9 cellular contexts compared by ENCODE assay signal in genomic region chr5:139391570-139392323, GRCh38. TPM values are rescaled to one million over a fixed set of nuclear protein-coding genes. Genes with fewer than 3 reads are reported as not detected.
DNase-seq lines count a peak whose midpoint lies in the region; ATAC-seq and TF ChIP-seq lines count a peak whose summit lies in the region.
"Had no signal": no experiment of that assay in that cellular context is flagged by ENCODE, and none has a peak within 500 bp of the region (broad histone marks: within the 10 kb centered on the region; RNA-seq: fewer than 3 reads in every experiment).

No MANE protein-coding gene starts in this region.

- H3K27me3 ChIP-seq in neutrophil = peaks cover 55% of the 10 kb centered on the region
- H3K27me3 ChIP-seq in thyroid gland = no peaks in the 10 kb centered on the region

- peak; percentile 69 for DNase-seq in Daoy (ENCODE audit: low read depth)
- DNase-seq in HPDE6-E6E7 (ENCODE audit: extremely low spot score) = peak; percentile 84
- DNase-seq in thyroid gland = no peak
- DNase-seq in stimulated activated CD4-positive, alpha-beta T cell treated with anti-CD3 and anti-CD28 coated beads, Interleukin-2, amount 100 ng/mL, for 24 hours = no peak
- no peak for DNase-seq in stimulated activated naive CD4-positive, alpha-beta T cell treated with Interleukin-2 at 50 U/mL for 16 hours (lab: John Stamatoyannopoulos, UW)

- no peaks in the 10 kb centered on the region for H3K9me3 ChIP-seq in neutrophil
- no peaks in the 10 kb centered on the region for H3K9me3 ChIP-seq in thyroid gland

- no peak overlapping the region for H3K27ac ChIP-seq in neutrophil
- H3K27ac ChIP-seq in thyroid gland = no peak overlapping the region

- H3K27me3 Mint-ChIP-seq in brain = peaks cover 71% of the 10 kb centered on the region

- no peak overlapping the region for H3K27ac Mint-ChIP-seq in brain

- peaks cover 5% of the 10 kb centered on the region for H3K4me1 Mint-ChIP-seq in brain

- no peaks in the 10 kb centered on the region for H3K36me3 Mint-ChIP-seq in brain

- peak overlapping the region; percentile 47 to 69 (median 53) for H3K4me3 Mint-ChIP-seq in brain

- H3K4me1 ChIP-seq in neutrophil (ENCODE audit: control insufficient read depth in 1 of 2, insufficient read depth in 1 of 2, low read depth in 1 of 2, low read length in 1 of 2) (peaks cover 43 to 49% of the 10 kb centered on the region in 2 experiments), thyroid gland (peaks cover 27 to 51% of the 10 kb centered on the region in 2 donors)

- 68 to 77% methylated on average over 23 to 33 of the region's 33 CpGs for WGBS in thyroid gland, 2 donors

- TF ChIP-seq CTCF in brain (conservative IDR thresholded peaks at IDR 0.05) (no peak), neutrophil (IDR thresholded peaks at IDR 0.05) (no peak), thyroid gland (IDR thresholded peaks at IDR 0.05) (no peak)

- H3K9me3 Mint-ChIP-seq in brain = peaks cover 0 to 3% (median 0%) of the 10 kb centered on the region in 5 experiments

- TF ChIP-seq POLR2A in thyroid gland (IDR thresholded peaks at IDR 0.05) = no peak

- ATAC-seq in GM21367 (IDR thresholded peaks at IDR 0.05; ENCODE audit: unreplicated experiment) = no peak

- H3K4me3 ChIP-seq in neutrophil (ENCODE audit: low read depth in 1 of 2, low read length in 1 of 2) (peak overlapping the region; percentile 59 to 73), thyroid gland (replicated peaks in 1 of 3) (no peak overlapping the region)

- no peaks in the 10 kb centered on the region for H3K36me3 ChIP-seq in neutrophil
- no peaks in the 10 kb centered on the region for H3K36me3 ChIP-seq in thyroid gland

- intact Hi-C loops in thyroid gland (cut with DNase I) = no loop called here

RNA-seq across cellular contexts. Expression of gene MZB1, which starts 2.0 kb away (rescaled TPM):
- not detected in 2 replicates for total RNA-seq in Daoy (2014; rRNA removed; shearing (Covaris generic))
- not detected for polyA plus RNA-seq in brain (ENCODE audit: insufficient read depth, low read depth, low replicate concordance)
- 1 to 10 TPM in 2 of 4 donors, not detected in 2; 1.1 to 6.0 TPM for total RNA-seq in thyroid gland
- total RNA-seq: kidney epithelial cell had no signal

RNA-seq across cellular contexts. Expression of gene PROB1, which starts 3.2 kb away (rescaled TPM):
- 0.09 and 0.17 TPM in 2 replicates for total RNA-seq in Daoy (2014; rRNA removed; shearing (Covaris generic))
- 1.7 TPM for polyA plus RNA-seq in brain (ENCODE audit: insufficient read depth, low read depth, low replicate concordance)
- 1 to 10 TPM; 1.6 to 4.2 (median 1.9) TPM for total RNA-seq in thyroid gland

RNA-seq across cellular contexts. Expression of gene SLC23A1, which starts 8.7 kb away (rescaled TPM):
- not detected in 2 replicates for total RNA-seq in Daoy (2014; rRNA removed; shearing (Covaris generic))
- polyA plus RNA-seq in brain (ENCODE audit: insufficient read depth, low read depth, low replicate concordance) = not detected
- total RNA-seq in thyroid gland = not detected
- total RNA-seq: kidney epithelial cell had no signal

RNA-seq across cellular contexts. Expression of gene SPATA24, which starts 12.1 kb away (rescaled TPM):
- total RNA-seq in Daoy (2014; rRNA removed; shearing (Covaris generic)) = 4.9 and 28.9 TPM in 2 replicates
- 7.0 TPM for polyA plus RNA-seq in brain (ENCODE audit: insufficient read depth, low read depth, low replicate concordance)
- 10 to 100 TPM in 1 of 4 donors, 1 to 10 TPM in 3; 6.5 to 14.2 (median 7.3) TPM for total RNA-seq in thyroid gland

RNA-seq across cellular contexts. Expression of gene DNAJC18, which starts 47.6 kb away (rescaled TPM):
- 5.6 and 11.8 TPM in 2 replicates for total RNA-seq in Daoy (2014; rRNA removed; shearing (Covaris generic))
- 31.0 TPM for polyA plus RNA-seq in brain (ENCODE audit: insufficient read depth, low read depth, low replicate concordance)
- 10 to 100 TPM in 3 of 4 donors, 1 to 10 TPM in 1; 7.9 to 21.0 (median 12.7) TPM for total RNA-seq in thyroid gland

Comparison
In these comparisons a context has a peak if more than half of its experiments do, and no peak if none do; other contexts are left out.
1. DNase-seq: peak in Daoy (single experiment) and HPDE6-E6E7 (single experiment); none in thyroid gland (0 of 2), stimulated activated CD4-positive, alpha-beta T cell treated with anti-CD3 and anti-CD28 coated beads, Interleukin-2, amount 100 ng/mL, for 24 hours (0 of 2) and stimulated activated naive CD4-positive, alpha-beta T cell treated with Interleukin-2 at 50 U/mL for 16 hours (single experiment).
2. H3K4me3 ChIP-seq: peak in neutrophil (2 of 2); none in thyroid gland (0 of 3).